Comparison of ENCODE assay signal across 1 cellular context in the genomic region with DNA sequence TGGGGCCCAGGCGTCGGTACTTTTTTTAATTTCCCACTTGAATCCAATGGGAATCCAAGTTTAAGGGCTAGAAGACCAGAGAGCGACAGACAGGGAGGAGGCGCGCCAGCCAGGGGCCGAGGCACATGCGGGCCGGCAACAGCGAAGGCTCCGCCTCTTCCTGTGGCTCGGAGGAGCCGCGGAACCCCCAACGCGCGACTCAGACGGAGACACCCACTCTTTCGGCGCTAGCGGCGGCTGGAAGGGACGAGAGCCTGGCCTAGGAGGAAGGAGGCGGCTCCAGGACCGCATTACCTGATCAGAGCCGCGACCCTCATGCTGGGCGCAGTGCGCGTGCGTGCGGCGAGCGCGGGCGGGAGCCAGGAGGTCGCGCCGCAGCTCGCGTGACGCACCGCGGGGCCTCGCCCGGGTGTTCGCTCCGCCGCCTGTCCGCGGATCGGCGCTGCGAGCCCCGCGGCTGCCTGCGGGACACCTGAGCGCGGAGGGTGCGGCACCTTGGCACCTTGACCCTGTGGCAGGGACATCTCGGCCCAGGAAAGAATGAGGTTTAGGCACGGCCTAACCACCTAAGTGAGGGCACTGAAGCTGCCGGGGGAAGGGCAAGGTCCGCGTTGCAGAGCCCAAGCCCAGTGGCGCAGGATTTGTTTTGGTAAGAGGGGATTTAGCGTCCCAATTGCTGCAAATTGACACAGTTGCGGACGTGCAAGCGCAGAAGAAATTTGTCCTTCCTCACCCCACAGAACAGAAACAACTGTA.
A peak's percentile ranks its signal among the peaks of the same experiment; 100 is the strongest.
TF ChIP-seq lines count a peak whose summit lies in the region.

A gene with protein sequence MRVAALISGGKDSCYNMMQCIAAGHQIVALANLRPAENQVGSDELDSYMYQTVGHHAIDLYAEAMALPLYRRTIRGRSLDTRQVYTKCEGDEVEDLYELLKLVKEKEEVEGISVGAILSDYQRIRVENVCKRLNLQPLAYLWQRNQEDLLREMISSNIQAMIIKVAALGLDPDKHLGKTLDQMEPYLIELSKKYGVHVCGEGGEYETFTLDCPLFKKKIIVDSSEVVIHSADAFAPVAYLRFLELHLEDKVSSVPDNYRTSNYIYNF (minus strand): TSS at position 341 of the 756 bp plus-strand sequence. CDS start 24 bp downstream, at position 317.

TF ChIP-seq in IMR-90, 13 proteins besides CTCF, POLR2A, EP300 and RAD21 (continued from another document):
- TF ChIP-seq, protein P1, sequence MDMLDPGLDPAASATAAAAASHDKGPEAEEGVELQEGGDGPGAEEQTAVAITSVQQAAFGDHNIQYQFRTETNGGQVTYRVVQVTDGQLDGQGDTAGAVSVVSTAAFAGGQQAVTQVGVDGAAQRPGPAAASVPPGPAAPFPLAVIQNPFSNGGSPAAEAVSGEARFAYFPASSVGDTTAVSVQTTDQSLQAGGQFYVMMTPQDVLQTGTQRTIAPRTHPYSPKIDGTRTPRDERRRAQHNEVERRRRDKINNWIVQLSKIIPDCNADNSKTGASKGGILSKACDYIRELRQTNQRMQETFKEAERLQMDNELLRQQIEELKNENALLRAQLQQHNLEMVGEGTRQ (IDR thresholded peaks at IDR 0.05; ENCODE audit: low read depth, low read length): peak; percentile 9; the same call in 1 of the 2 replicates
